ENCODE assay signal across 10 cellular contexts in the genomic region with DNA sequence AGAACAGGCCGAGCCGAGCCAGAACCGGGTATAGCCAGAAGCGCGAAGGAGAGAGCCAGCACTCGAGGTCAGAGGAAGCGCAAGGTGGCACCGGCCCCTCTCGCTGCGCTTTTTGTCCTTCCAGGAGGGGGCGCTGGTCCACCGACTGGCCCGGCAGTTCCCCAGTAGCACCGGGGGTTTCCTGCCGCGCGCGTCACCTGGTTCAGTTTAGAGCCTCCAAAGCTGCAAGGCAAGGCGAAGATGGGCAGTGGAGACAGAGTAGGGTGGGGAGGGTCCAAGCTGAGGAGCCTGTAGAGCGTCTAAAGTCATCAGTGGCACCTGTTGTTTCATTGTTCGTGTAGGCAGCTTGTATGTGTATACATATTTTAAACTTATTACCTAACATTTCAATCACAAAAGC. TPM values are rescaled to one million over a fixed set of nuclear protein-coding genes. Genes with fewer than 3 reads are reported as not detected.
DNase-seq lines count a peak whose midpoint lies in the region; ATAC-seq and TF ChIP-seq lines count a peak whose summit lies in the region.
"Had no signal": no experiment of that assay in that cellular context is flagged by ENCODE, and none has a peak within 500 bp of the region (broad histone marks: within the 10 kb centered on the region; RNA-seq: fewer than 3 reads in every experiment).

No MANE protein-coding gene starts in this region.

- no peak for TF ChIP-seq POLR2A in NB4 (IDR thresholded peaks at IDR 0.05; ENCODE audit: extremely low read depth, insufficient read length)

- intact Hi-C loops in left colon (cut with DNase I, micrococcal nuclease): loop anchor here in 1 of 2 donors (10.0 kb wide), 1 partner anchor 58 kb away; no protein-coding TSS in a partner anchor

- TF ChIP-seq CTCF in GM12864 (IDR thresholded peaks at IDR 0.05; ENCODE audit: low read depth, low read length, missing control alignments) (peak; percentile 36), NB4 (IDR thresholded peaks at IDR 0.05; ENCODE audit: low read depth, low read length) (peak; percentile 38), cardiac fibroblast (IDR thresholded peaks at IDR 0.05; ENCODE audit: low read depth, low read length) (peak; percentile 60), progenitor cell of endocrine pancreas (IDR thresholded peaks at IDR 0.05; ENCODE audit: unreplicated experiment) (peak; percentile 38)

- H3K27ac ChIP-seq in substantia nigra (ENCODE audit: low read depth, low read length, poor library complexity, severe bottlenecking): no peak overlapping the region

- DNase-seq in GM12864 (ENCODE audit: low read depth) (no peak), NB4 (ENCODE audit: low read depth) (peak; percentile 14), cardiac fibroblast (ENCODE audit: low read depth in 2 of 2) (no peak), progenitor cell of endocrine pancreas (ENCODE audit: low spot score, unreplicated experiment) (no peak), NCI-H1417 treated with DMSO at 0.1 percent for 48 hours (lab: John Stamatoyannopoulos, UW) (no peak), substantia nigra (lab: John Stamatoyannopoulos, UW) (no peak), left colon (no peak)
- DNase-seq: immature natural killer cell had no signal

- H3K27me3 Mint-ChIP-seq in progenitor cell of endocrine pancreas: peaks cover 24% of the 10 kb centered on the region

- H3K36me3 Mint-ChIP-seq in progenitor cell of endocrine pancreas (ENCODE audit: insufficient read depth): no peaks in the 10 kb centered on the region
- H3K36me3 Mint-ChIP-seq: activated naive CD8-positive, alpha-beta T cell; immature natural killer cell had no signal

- no peak overlapping the region for H3K4me3 Mint-ChIP-seq in progenitor cell of endocrine pancreas (ENCODE audit: low read depth)
- H3K4me3 Mint-ChIP-seq: activated naive CD8-positive, alpha-beta T cell; immature natural killer cell had no signal

- ATAC-seq in HG02884 (IDR thresholded peaks at IDR 0.05; ENCODE audit: unreplicated experiment) (no peak), left colon (no peak)

- H3K4me1 Mint-ChIP-seq in progenitor cell of endocrine pancreas (ENCODE audit: low read depth): peaks cover 12% of the 10 kb centered on the region
- H3K4me1 Mint-ChIP-seq: immature natural killer cell had no signal

- H3K9me3 Mint-ChIP-seq in progenitor cell of endocrine pancreas (ENCODE audit: low read depth): no peaks in the 10 kb centered on the region
- H3K9me3 Mint-ChIP-seq: immature natural killer cell had no signal

- H3K4me3 ChIP-seq in GM12864 (ENCODE audit: low read depth, low read length) (no peak overlapping the region), NB4 (ENCODE audit: low read depth, low read length) (no peak overlapping the region), cardiac fibroblast (replicated peaks in 1 of 2; ENCODE audit: low read depth in 2 of 2, low read length in 2 of 2) (no peak overlapping the region)

- H3K27ac Mint-ChIP-seq in progenitor cell of endocrine pancreas: no peak overlapping the region
- H3K27ac Mint-ChIP-seq: activated naive CD8-positive, alpha-beta T cell; immature natural killer cell had no signal

RNA-seq across cellular contexts. Expression of gene NR2E3, which starts 7.6 kb away (rescaled TPM):
- 0.47 TPM in 1 of 2 replicates, not detected in the other for total RNA-seq in progenitor cell of endocrine pancreas
- under 1 TPM; 0.20 to 0.67 TPM for total RNA-seq in left colon
